Comparison of ENCODE assay signal across 11 cellular contexts in genomic region chr6:89387516-89388222, GRCh38.
DNase-seq lines count a peak whose midpoint lies in the region; ATAC-seq lines count a peak whose summit lies in the region.
"Had no signal": no experiment of that assay in that cellular context is flagged by ENCODE, and none has a peak within 500 bp of the region (broad histone marks: within the 10 kb centered on the region; RNA-seq: fewer than 3 reads in every experiment).

No MANE protein-coding gene starts in this region.

- peaks cover 0 to 71% (median 0%) of the 10 kb centered on the region in 11 experiments; a peak in 4 of 22 replicates for H4K20me1 ChIP-seq in BLaER1 treated with 17β-estradiol and CSF1 and Interleukin-3, amounts not matched to agents 10 nM and 100 nM

- H3K9ac ChIP-seq in BLaER1 treated with 17β-estradiol and CSF1 and Interleukin-3, amounts not matched to agents 10 nM and 100 nM, result no peak overlapping the region

- no peak overlapping the region for H3K27ac ChIP-seq in BLaER1 treated with 17β-estradiol and CSF1 and Interleukin-3, amounts not matched to agents 10 nM and 100 nM

- H3K4me2 ChIP-seq in BLaER1 treated with 17β-estradiol and CSF1 and Interleukin-3, amounts not matched to agents 10 nM and 100 nM, result peak overlapping the region in 10 of 11 experiments; percentile 8 to 61 (median 26); a peak in 11 of 22 replicates

- peaks cover 0 to 26% (median 4%) of the 10 kb centered on the region in 11 experiments; a peak in 8 of 22 replicates for H3K36me3 ChIP-seq in BLaER1 treated with 17β-estradiol and CSF1 and Interleukin-3, amounts not matched to agents 10 nM and 100 nM

- H3K27me3 ChIP-seq in BLaER1 treated with 17β-estradiol and CSF1 and Interleukin-3, amounts not matched to agents 10 nM and 100 nM, result no peaks in the 10 kb centered on the region

- peaks cover 7 to 47% (median 12%) of the 10 kb centered on the region in 10 experiments; a peak in 18 of 20 replicates for H3K4me1 ChIP-seq in BLaER1 treated with 17β-estradiol and CSF1 and Interleukin-3, amounts not matched to agents 10 nM and 100 nM

- peak; percentile 56 for DNase-seq in NAMALWA (ENCODE audit: low spot score)
- no peak for DNase-seq in ecto neural progenitor cell (ENCODE audit: low spot score)
- no peak for DNase-seq in T-helper 2 cell
- no peak for DNase-seq in dedifferentiated amniotic fluid mesenchymal stem cell (ENCODE audit: extremely low spot score)
- no peak for DNase-seq in Kasumi-1 (lab: John Stamatoyannopoulos, UW)
- DNase-seq: kidney; right cardiac atrium; stimulated activated naive CD4-positive, alpha-beta T cell had no signal

- no peak overlapping the region for H3K4me3 ChIP-seq in BLaER1 treated with 17β-estradiol and CSF1 and Interleukin-3, amounts not matched to agents 10 nM and 100 nM

- ATAC-seq in GM19328 (IDR thresholded peaks at IDR 0.05; ENCODE audit: unreplicated experiment), result peak; percentile 92
- peak; percentile 97 for ATAC-seq in HG02938 (IDR thresholded peaks at IDR 0.05; ENCODE audit: unreplicated experiment)
- ATAC-seq: right cardiac atrium had no signal

- peaks cover 0 to 3% (median 0%) of the 10 kb centered on the region in 11 experiments; a peak in 1 of 22 replicates for H3K9me3 ChIP-seq in BLaER1 treated with 17β-estradiol and CSF1 and Interleukin-3, amounts not matched to agents 10 nM and 100 nM (replicated peaks in 1 of 11)
